In the genomic region with DNA sequence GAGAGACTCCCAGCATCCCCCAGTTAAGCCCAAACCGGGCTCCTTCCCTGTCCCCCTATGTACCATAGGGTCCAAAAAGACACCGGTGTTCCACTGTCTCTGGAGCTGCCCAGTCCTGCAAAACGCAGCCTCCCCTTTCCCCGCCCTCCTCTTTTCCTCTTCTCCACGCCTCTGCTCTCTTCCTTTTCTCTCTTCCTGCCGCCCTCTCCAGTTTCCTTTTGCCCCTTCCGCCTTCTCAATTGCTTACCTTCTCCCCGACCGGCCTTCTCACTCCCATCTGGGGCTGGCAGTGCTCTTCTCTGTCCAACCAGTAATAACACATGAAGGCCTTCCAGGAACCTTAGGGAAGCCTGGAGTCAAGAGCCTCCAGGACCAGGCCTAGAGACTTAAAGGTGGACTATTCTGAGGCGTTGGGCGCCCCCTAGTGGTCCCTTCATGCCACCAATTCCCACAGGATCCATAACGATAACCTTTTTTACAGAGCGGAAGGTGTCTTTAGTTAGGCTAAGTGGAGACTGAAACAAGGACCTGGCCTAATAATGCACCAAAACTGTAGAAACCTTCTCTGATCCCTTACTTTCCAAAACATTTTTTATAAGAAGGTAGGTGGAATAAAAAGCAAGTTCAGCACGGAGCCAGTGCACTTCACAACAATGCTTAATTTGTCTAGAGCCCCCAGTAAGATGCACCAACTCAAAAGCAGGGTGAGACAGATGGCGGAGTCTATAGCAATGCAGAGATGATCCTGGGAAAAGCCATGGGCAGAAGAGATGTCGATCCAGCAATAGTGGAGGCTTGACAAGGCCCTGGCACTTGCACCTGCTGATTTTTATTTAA, we compare ENCODE assay signal across 1 cellular context.
TF ChIP-seq lines count a peak whose summit lies in the region.

No MANE protein-coding gene starts in this region.

TF ChIP-seq in GM23338, 12 proteins besides CTCF, POLR2A, EP300 and RAD21 (continued from another document):
- TF ChIP-seq, protein P1, sequence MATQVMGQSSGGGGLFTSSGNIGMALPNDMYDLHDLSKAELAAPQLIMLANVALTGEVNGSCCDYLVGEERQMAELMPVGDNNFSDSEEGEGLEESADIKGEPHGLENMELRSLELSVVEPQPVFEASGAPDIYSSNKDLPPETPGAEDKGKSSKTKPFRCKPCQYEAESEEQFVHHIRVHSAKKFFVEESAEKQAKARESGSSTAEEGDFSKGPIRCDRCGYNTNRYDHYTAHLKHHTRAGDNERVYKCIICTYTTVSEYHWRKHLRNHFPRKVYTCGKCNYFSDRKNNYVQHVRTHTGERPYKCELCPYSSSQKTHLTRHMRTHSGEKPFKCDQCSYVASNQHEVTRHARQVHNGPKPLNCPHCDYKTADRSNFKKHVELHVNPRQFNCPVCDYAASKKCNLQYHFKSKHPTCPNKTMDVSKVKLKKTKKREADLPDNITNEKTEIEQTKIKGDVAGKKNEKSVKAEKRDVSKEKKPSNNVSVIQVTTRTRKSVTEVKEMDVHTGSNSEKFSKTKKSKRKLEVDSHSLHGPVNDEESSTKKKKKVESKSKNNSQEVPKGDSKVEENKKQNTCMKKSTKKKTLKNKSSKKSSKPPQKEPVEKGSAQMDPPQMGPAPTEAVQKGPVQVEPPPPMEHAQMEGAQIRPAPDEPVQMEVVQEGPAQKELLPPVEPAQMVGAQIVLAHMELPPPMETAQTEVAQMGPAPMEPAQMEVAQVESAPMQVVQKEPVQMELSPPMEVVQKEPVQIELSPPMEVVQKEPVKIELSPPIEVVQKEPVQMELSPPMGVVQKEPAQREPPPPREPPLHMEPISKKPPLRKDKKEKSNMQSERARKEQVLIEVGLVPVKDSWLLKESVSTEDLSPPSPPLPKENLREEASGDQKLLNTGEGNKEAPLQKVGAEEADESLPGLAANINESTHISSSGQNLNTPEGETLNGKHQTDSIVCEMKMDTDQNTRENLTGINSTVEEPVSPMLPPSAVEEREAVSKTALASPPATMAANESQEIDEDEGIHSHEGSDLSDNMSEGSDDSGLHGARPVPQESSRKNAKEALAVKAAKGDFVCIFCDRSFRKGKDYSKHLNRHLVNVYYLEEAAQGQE (IDR thresholded peaks at IDR 0.05; ENCODE audit: unreplicated experiment), result no peak
